Comparison of ENCODE assay signal across 11 cellular contexts in the genomic region with DNA sequence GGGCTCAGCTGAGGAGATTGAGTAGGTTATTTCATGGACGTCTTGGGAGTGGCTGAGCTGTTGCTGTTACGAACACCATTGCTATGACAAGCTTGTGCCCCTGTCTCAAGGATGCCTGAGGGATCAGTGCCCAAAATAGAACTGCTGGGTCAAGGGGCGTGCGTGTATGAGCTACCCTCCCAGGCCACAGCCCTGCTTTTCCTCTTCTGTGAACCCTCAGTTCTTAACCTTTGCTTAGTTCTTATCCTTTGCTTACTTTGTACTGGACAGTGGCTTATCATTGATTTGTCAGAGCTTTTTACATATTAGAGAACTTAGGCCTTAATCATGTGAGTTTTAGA. TPM values are rescaled to one million over a fixed set of nuclear protein-coding genes. Genes with fewer than 3 reads are reported as not detected.
DNase-seq lines count a peak whose midpoint lies in the region; ATAC-seq and TF ChIP-seq lines count a peak whose summit lies in the region.
"Had no signal": no experiment of that assay in that cellular context is flagged by ENCODE, and none has a peak within 500 bp of the region (broad histone marks: within the 10 kb centered on the region; RNA-seq: fewer than 3 reads in every experiment).

No MANE protein-coding gene starts in this region.

- no peaks in the 10 kb centered on the region for H3K27me3 Mint-ChIP-seq in activated naive CD4-positive, alpha-beta T cell treated with anti-CD3 and anti-CD28 coated beads, Interleukin-2, amount 50 U/mL, for 24 hours
- no peaks in the 10 kb centered on the region for H3K27me3 Mint-ChIP-seq in T-cell

- POLR2A ChIA-PET in T-cell (lab: Charles Lee) = interaction anchor here (0.5 to 2.3 kb wide), 6 partner anchors 9 to 194 kb away, joined by 3 to 13 read pairs (median 4); a partner anchor contains a TSS

- H3K27me3 ChIP-seq in upper lobe of left lung = peaks cover 0 to 1% (median 0%) of the 10 kb centered on the region in 4 donors

- TF ChIP-seq POLR2A in upper lobe of left lung (IDR thresholded peaks at IDR 0.05) = no peak

- H3K27ac Mint-ChIP-seq in activated naive CD4-positive, alpha-beta T cell treated with anti-CD3 and anti-CD28 coated beads, Interleukin-2, amount 50 U/mL, for 24 hours = peak overlapping the region; percentile 87
- peak overlapping the region; percentile 96 to 99 for H3K27ac Mint-ChIP-seq in T-cell

- peaks cover 5% of the 10 kb centered on the region for H3K36me3 Mint-ChIP-seq in activated naive CD4-positive, alpha-beta T cell treated with anti-CD3 and anti-CD28 coated beads, Interleukin-2, amount 50 U/mL, for 24 hours
- H3K36me3 Mint-ChIP-seq in T-cell = peaks cover 41% of the 10 kb centered on the region

- TF ChIP-seq CTCF in upper lobe of left lung (IDR thresholded peaks at IDR 0.05) = no peak

- peaks cover 60% of the 10 kb centered on the region for H3K4me1 Mint-ChIP-seq in activated naive CD4-positive, alpha-beta T cell treated with anti-CD3 and anti-CD28 coated beads, Interleukin-2, amount 50 U/mL, for 24 hours
- H3K4me1 Mint-ChIP-seq in T-cell = peaks cover 51 to 68% (median 59%) of the 10 kb centered on the region in 3 donors

- 55 to 86% methylated on average over 4 of the region's 4 CpGs for WGBS in upper lobe of left lung, 2 donors

- no peaks in the 10 kb centered on the region for H3K9me3 ChIP-seq in upper lobe of left lung
- H3K9me3 ChIP-seq: heart right ventricle had no signal

- H3K9me3 Mint-ChIP-seq in activated naive CD4-positive, alpha-beta T cell treated with anti-CD3 and anti-CD28 coated beads, Interleukin-2, amount 50 U/mL, for 24 hours = no peaks in the 10 kb centered on the region
- H3K9me3 Mint-ChIP-seq in T-cell = no peaks in the 10 kb centered on the region

- ATAC-seq in T-cell (replicated peaks in 1 of 4) = no peak
- no peak for ATAC-seq in upper lobe of left lung (ENCODE audit: low FRiP score in 2 of 2)
- no peak for ATAC-seq in GM18861 (IDR thresholded peaks at IDR 0.05; ENCODE audit: unreplicated experiment)
- no peak for ATAC-seq in HG03571 (IDR thresholded peaks at IDR 0.05; ENCODE audit: unreplicated experiment)
- ATAC-seq: heart right ventricle had no signal

- H3K27ac ChIP-seq in epithelial cell of prostate = peak overlapping the region; percentile 14
- H3K27ac ChIP-seq in upper lobe of left lung = peak overlapping the region; percentile 40 to 74 (median 69)

- no peak overlapping the region for H3K4me3 ChIP-seq in upper lobe of left lung
- H3K4me3 ChIP-seq: heart right ventricle, smooth muscle cell had no signal

- peak overlapping the region; percentile 81 for H3K4me3 Mint-ChIP-seq in activated naive CD4-positive, alpha-beta T cell treated with anti-CD3 and anti-CD28 coated beads, Interleukin-2, amount 50 U/mL, for 24 hours
- H3K4me3 Mint-ChIP-seq in T-cell = peak overlapping the region; percentile 73 to 88 (median 77)

- peaks cover 39 to 70% (median 45%) of the 10 kb centered on the region in 4 donors for H3K4me1 ChIP-seq in upper lobe of left lung

- TF ChIP-seq EP300 in upper lobe of left lung (IDR thresholded peaks at IDR 0.05) = no peak

- CTCF ChIA-PET in T-cell (lab: Charles Lee) = interaction anchor here in 1 of 2 donors (0.6 to 2.2 kb wide), 3 partner anchors 9 to 222 kb away, joined by 4 to 16 read pairs (median 11); a partner anchor contains a TSS

- H3K36me3 ChIP-seq in upper lobe of left lung = peaks cover 5 to 49% (median 35%) of the 10 kb centered on the region in 4 donors
- H3K36me3 ChIP-seq: BE2C had no signal

- no peak for DNase-seq in activated naive CD4-positive, alpha-beta T cell (lab: John Stamatoyannopoulos, UW)
- no peak for DNase-seq in T-cell
- no peak for DNase-seq in epithelial cell of prostate (ENCODE audit: low read depth, low spot score)
- no peak for DNase-seq in upper lobe of left lung
- DNase-seq in NCI-H446 treated with DMSO at 0.1 percent for 48 hours (lab: John Stamatoyannopoulos, UW) = no peak
- DNase-seq: BE2C, heart right ventricle had no signal

RNA-seq across cellular contexts. Expression of a gene that starts 9.0 kb away (rescaled TPM):
- 1,000 to 10,000 TPM in 3 of 5 donors, 100 to 1,000 TPM in 2; 729 to 1,130 (median 1,073) TPM for total RNA-seq in T-cell
- 100 to 1,000 TPM in 4 of 6 donors, 10 to 100 TPM in 2; 91.6 to 332 (median 123) TPM for total RNA-seq in upper lobe of left lung

RNA-seq across cellular contexts. Expression of a gene that starts 19.2 kb away (rescaled TPM):
- 100 to 1,000 TPM in 3 of 5 donors, 10 to 100 TPM in 2; 75.7 to 119 (median 101) TPM for total RNA-seq in T-cell
- total RNA-seq in upper lobe of left lung = 100 to 1,000 TPM in 4 of 6 donors, 10 to 100 TPM in 2; 50.0 to 176 (median 103) TPM

RNA-seq across cellular contexts. Expression of a gene that starts 27.8 kb away (rescaled TPM):
- 100 to 1,000 TPM; 139 to 221 (median 196) TPM for total RNA-seq in T-cell
- total RNA-seq in upper lobe of left lung = 100 to 1,000 TPM; 370 to 717 (median 484) TPM

RNA-seq across cellular contexts. Expression of a gene that starts 36.1 kb away (rescaled TPM):
- 100 to 1,000 TPM; 166 to 217 (median 178) TPM for total RNA-seq in T-cell
- 100 to 1,000 TPM in 2 of 6 donors, 10 to 100 TPM in 4; 34.1 to 224 (median 58.2) TPM for total RNA-seq in upper lobe of left lung

RNA-seq across cellular contexts. Expression of a gene that starts 49.6 kb away (rescaled TPM):
- total RNA-seq in T-cell = 100 to 1,000 TPM; 239 to 385 (median 314) TPM
- total RNA-seq in upper lobe of left lung = 100 to 1,000 TPM in 5 of 6 donors, 10 to 100 TPM in 1; 98.1 to 262 (median 164) TPM
